35 cellular contexts compared by ENCODE assay signal in the genomic region with DNA sequence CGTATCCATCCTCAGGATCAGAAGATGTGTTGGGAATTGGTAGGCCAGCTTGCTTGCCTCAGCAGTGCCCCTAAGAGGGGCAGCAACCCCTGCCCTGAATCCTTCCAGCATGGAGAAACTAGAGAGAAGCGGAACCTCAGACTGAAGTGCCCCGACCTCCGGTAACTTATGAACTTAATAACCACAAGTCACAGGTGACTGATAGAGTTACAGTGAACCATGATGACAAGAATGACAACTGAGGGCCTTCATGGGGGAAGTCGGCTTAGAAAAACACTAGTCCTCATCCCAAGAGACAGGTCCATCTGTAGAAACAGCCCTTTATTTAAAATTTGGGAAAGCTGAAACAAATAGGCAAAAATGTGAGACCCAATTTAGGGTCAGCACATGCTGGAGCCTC.
"Had no signal": no experiment of that assay in that cellular context is flagged by ENCODE, and none has a peak within 500 bp of the region (broad histone marks: within the 10 kb centered on the region; RNA-seq: fewer than 3 reads in every experiment).

No MANE protein-coding gene starts in this region.

- H3K4me1 ChIP-seq: ascending aorta had no signal

- H3K36me3 Mint-ChIP-seq: activated CD4-positive, alpha-beta memory T cell treated with anti-CD3 and anti-CD28 coated beads for 36 hours; activated naive CD4-positive, alpha-beta T cell treated with anti-CD3 and anti-CD28 coated beads, Interleukin-2, amount 50 U/mL, for 72 hours; activated naive CD8-positive, alpha-beta T cell treated with anti-CD3 and anti-CD28 coated beads for 36 hours had no signal

- H3K4me1 Mint-ChIP-seq: activated CD4-positive, alpha-beta T cell treated with anti-CD3 and anti-CD28 coated beads, Interleukin-2, amount 10 ng/mL, durations not matched to agents 24 days and 14 days; activated naive CD8-positive, alpha-beta T cell treated with anti-CD3 and anti-CD28 coated beads for 36 hours; brain; central memory CD8-positive, alpha-beta T cell had no signal

- H3K36me3 ChIP-seq: WERI-Rb-1 had no signal

- ATAC-seq: activated CD8-positive, alpha-beta T cell treated with anti-CD3 and anti-CD28 coated beads for 36 hours; activated naive CD4-positive, alpha-beta T cell treated with anti-CD3 and anti-CD28 coated beads, Interleukin-2, amount 50 U/mL, for 72 hours had no signal

- H3K9me3 Mint-ChIP-seq: activated CD4-positive, alpha-beta memory T cell treated with anti-CD3 and anti-CD28 coated beads for 36 hours; activated CD4-positive, alpha-beta T cell treated with anti-CD3 and anti-CD28 coated beads, Interleukin-2, amount 10 ng/mL, durations not matched to agents 24 days and 14 days; activated CD8-positive, alpha-beta T cell treated with anti-CD3 and anti-CD28 coated beads for 36 hours; activated naive CD4-positive, alpha-beta T cell treated with anti-CD3 and anti-CD28 coated beads for 36 hours; activated naive CD4-positive, alpha-beta T cell treated with anti-CD3 and anti-CD28 coated beads, Interleukin-2, amount 50 U/mL, for 72 hours; activated naive CD8-positive, alpha-beta T cell treated with anti-CD3 and anti-CD28 coated beads for 36 hours; brain; central memory CD8-positive, alpha-beta T cell; T-helper 1 cell treated with Interleukin-12 subunit alpha and Interleukin-12 subunit beta and Interleukin-4 antibody, amounts not matched to agents 30 μg/mL and 1 μg/mL, for 36 hours; T-helper 2 cell treated with Interferon-gamma antibody and Interleukin-4, amounts not matched to agents 5 μg/mL and 100 μg/mL, for 36 hours had no signal

- H3K27me3 Mint-ChIP-seq: brain had no signal

- H3K27ac Mint-ChIP-seq: activated B cell treated with CpG ODN at 0.5 μM for 24 hours; activated CD4-positive, alpha-beta memory T cell treated with anti-CD3 and anti-CD28 coated beads for 36 hours; activated CD4-positive, alpha-beta T cell treated with anti-CD3 and anti-CD28 coated beads, Interleukin-2, amount 10 ng/mL, durations not matched to agents 24 days and 14 days; activated CD8-positive, alpha-beta T cell treated with anti-CD3 and anti-CD28 coated beads for 36 hours; activated naive CD4-positive, alpha-beta T cell treated with anti-CD3 and anti-CD28 coated beads for 36 hours; activated naive CD4-positive, alpha-beta T cell treated with anti-CD3 and anti-CD28 coated beads, Interleukin-2, amount 50 U/mL, for 72 hours; activated naive CD8-positive, alpha-beta T cell treated with anti-CD3 and anti-CD28 coated beads for 36 hours; brain; T-helper 1 cell treated with Interleukin-12 subunit alpha and Interleukin-12 subunit beta and Interleukin-4 antibody, amounts not matched to agents 30 μg/mL and 1 μg/mL, for 36 hours; T-helper 2 cell treated with Interferon-gamma antibody and Interleukin-4, amounts not matched to agents 5 μg/mL and 100 μg/mL, for 36 hours had no signal

- FAIRE-seq: bronchial epithelial cell, TTC549 had no signal

- H3K27me3 ChIP-seq: ascending aorta, cardiac muscle cell had no signal

- H3K27ac ChIP-seq: ascending aorta, cardiac muscle cell, WERI-Rb-1 had no signal

- H3K9me3 ChIP-seq: ascending aorta had no signal

- H3K4me3 ChIP-seq: ascending aorta, cardiac muscle cell had no signal

- DNase-seq: activated B cell treated with CpG ODN at 0.5 μM for 24 hours; activated CD4-positive, alpha-beta memory T cell treated with anti-CD3 and anti-CD28 coated beads for 36 hours; activated CD4-positive, alpha-beta T cell treated with anti-CD3 and anti-CD28 coated beads for 4 hours; activated CD4-positive, alpha-beta T cell treated with anti-CD3 and anti-CD28 coated beads, Interleukin-2, amount 10 ng/mL, durations not matched to agents 24 days and 14 days; activated CD4-positive, alpha-beta T cell treated with anti-CD3 and anti-CD28 coated beads, Interleukin-2, amount 50 U/mL, for 1 hour; activated CD4-positive, alpha-beta T cell treated with anti-CD3 and anti-CD28 coated beads, Interleukin-2, amount 50 U/mL, for 4 hours; activated CD4-positive, CD25-positive, alpha-beta regulatory T cell treated with anti-CD3 and anti-CD28 coated beads, Interleukin-2, amount 50 U/mL, for 72 hours; activated CD8-positive, alpha-beta memory T cell treated with anti-CD3 and anti-CD28 coated beads, Interleukin-2, amount 50 U/mL, for 4 hours; activated CD8-positive, alpha-beta T cell treated with anti-CD3 and anti-CD28 coated beads for 36 hours; activated effector memory CD4-positive, alpha-beta T cell treated with anti-CD3 and anti-CD28 coated beads, Interleukin-2, amount 50 U/mL, for 16 hours; activated gamma-delta T cell treated with Interleukin-2 at 50 U/mL for 16 hours; activated naive CD4-positive, alpha-beta T cell; activated naive CD4-positive, alpha-beta T cell treated with anti-CD3 and anti-CD28 coated beads for 36 hours; activated naive CD4-positive, alpha-beta T cell treated with anti-CD3 and anti-CD28 coated beads, Interleukin-2, amount 50 U/mL, for 16 hours; activated naive CD8-positive, alpha-beta T cell treated with anti-CD3 and anti-CD28 coated beads for 36 hours; activated T-cell treated with anti-CD3 and anti-CD28 coated beads for 4 hours; activated T-cell treated with anti-CD3 and anti-CD28 coated beads, Interleukin-2, amount 50 U/mL, for 1 hour; activated T-cell treated with anti-CD3 and anti-CD28 coated beads, Interleukin-2, amount 50 U/mL, for 48 hours; amygdala; anterior cingulate cortex; caudate nucleus; cerebellar nuclear complex; T-helper 1 cell; T-helper 2 cell; T-helper 9 cell; WERI-Rb-1 had no signal

- H3K4me3 Mint-ChIP-seq: activated B cell treated with CpG ODN at 0.5 μM for 24 hours; activated CD4-positive, alpha-beta memory T cell treated with anti-CD3 and anti-CD28 coated beads for 36 hours; activated CD4-positive, alpha-beta T cell treated with anti-CD3 and anti-CD28 coated beads, Interleukin-2, amount 10 ng/mL, durations not matched to agents 24 days and 14 days; activated CD8-positive, alpha-beta T cell treated with anti-CD3 and anti-CD28 coated beads for 36 hours; activated naive CD4-positive, alpha-beta T cell treated with anti-CD3 and anti-CD28 coated beads for 36 hours; activated naive CD8-positive, alpha-beta T cell treated with anti-CD3 and anti-CD28 coated beads for 36 hours; brain; central memory CD8-positive, alpha-beta T cell; T-helper 1 cell treated with Interleukin-12 subunit alpha and Interleukin-12 subunit beta and Interleukin-4 antibody, amounts not matched to agents 30 μg/mL and 1 μg/mL, for 36 hours; T-helper 2 cell treated with Interferon-gamma antibody and Interleukin-4, amounts not matched to agents 5 μg/mL and 100 μg/mL, for 36 hours had no signal
